ENCODE assay signal across 16 cellular contexts in genomic region chr21:45875416-45875760, GRCh38.
A peak's percentile ranks its signal among the peaks of the same experiment; 100 is the strongest.
DNase-seq lines count a peak whose midpoint lies in the region; TF ChIP-seq lines count a peak whose summit lies in the region.
"Had no signal": no experiment of that assay in that cellular context is flagged by ENCODE, and none has a peak within 500 bp of the region (broad histone marks: within the 10 kb centered on the region; RNA-seq: fewer than 3 reads in every experiment).

No MANE protein-coding gene starts in this region.

- no peaks in the 10 kb centered on the region for H3K79me2 ChIP-seq in fibroblast of lung (ENCODE audit: control insufficient read depth, insufficient read depth, low read length)
- no peaks in the 10 kb centered on the region for H3K79me2 ChIP-seq in osteoblast (ENCODE audit: insufficient read depth, low read length)

- peak overlapping the region; percentile 92 for H3K27ac ChIP-seq in RWPE1
- peak overlapping the region; percentile 93 for H3K27ac ChIP-seq in fibroblast of lung (ENCODE audit: insufficient read depth, low read length)
- peak overlapping the region; percentile 71 for H3K27ac ChIP-seq in osteoblast (ENCODE audit: low read depth, low read length)
- H3K27ac ChIP-seq: left ventricle myocardium inferior, tibial artery had no signal

- peak overlapping the region; percentile 50 for H3K9ac ChIP-seq in fibroblast of lung (ENCODE audit: insufficient read depth, low read length)

- no peak overlapping the region for H3K4me2 ChIP-seq in fibroblast of lung (ENCODE audit: extremely low read depth, insufficient read depth, low read length)
- H3K4me2 ChIP-seq in osteoblast (ENCODE audit: insufficient read depth, low read length), result peak overlapping the region; percentile 81

- H3K4me1 ChIP-seq in BE2C (peaks cover 37% of the 10 kb centered on the region), fibroblast of lung (ENCODE audit: control insufficient read depth, extremely low read depth, insufficient read depth, low read length) (peaks cover 6% of the 10 kb centered on the region), osteoblast (ENCODE audit: insufficient read depth, low read length) (peaks cover 27% of the 10 kb centered on the region)

- peaks cover 3% of the 10 kb centered on the region; the same call in 1 of the 2 replicates for H3K36me3 ChIP-seq in BE2C
- H3K36me3 ChIP-seq in fibroblast of lung (ENCODE audit: control insufficient read depth, insufficient read depth, low read length), result no peaks in the 10 kb centered on the region
- H3K36me3 ChIP-seq in osteoblast (ENCODE audit: insufficient read depth, low read length), result no peaks in the 10 kb centered on the region
- H3K36me3 ChIP-seq in MG63, result no peaks in the 10 kb centered on the region
- H3K36me3 ChIP-seq: left ventricle myocardium inferior, tibial artery had no signal

- POLR2A ChIA-PET in RWPE1 (lab: Yijun Ruan, JAX; ENCODE audit: low non-redundant PET), result no interaction called here

- peak; percentile 21 for DNase-seq in BE2C
- DNase-seq in RWPE1 (ENCODE audit: low spot score), result no peak
- DNase-seq in fibroblast of lung (ENCODE audit: low read depth in 2 of 2), result no peak
- no peak for DNase-seq in osteoblast (ENCODE audit: insufficient read length, low spot score, missing footprints)
- no peak for DNase-seq in DMS153 treated with DMSO at 0.1 percent for 48 hours (lab: John Stamatoyannopoulos, UW; ENCODE audit: unreplicated experiment)
- DNase-seq in NCI-H2196 treated with DMSO at 0.1 percent for 48 hours (lab: John Stamatoyannopoulos, UW; ENCODE audit: unreplicated experiment), result no peak
- DNase-seq in MG63, result no peak
- DNase-seq in cerebellar cortex (ENCODE audit: low spot score), result no peak
- DNase-seq: cortex of kidney, DMS 273 treated with DMSO at 0.1 percent for 48 hours, left ventricle myocardium inferior, NCI-H1436 treated with DMSO at 0.1 percent for 48 hours, NCI-H2171 treated with DMSO at 0.1 percent for 48 hours, NCI-H748 treated with DMSO at 0.1 percent for 48 hours, nucleus accumbens had no signal

- H3K9me3 ChIP-seq in BE2C, result no peaks in the 10 kb centered on the region
- no peaks in the 10 kb centered on the region for H3K9me3 ChIP-seq in fibroblast of lung (ENCODE audit: control insufficient read depth, insufficient read depth, low read depth, low read length)
- H3K9me3 ChIP-seq in osteoblast (ENCODE audit: low read depth, low read length), result no peaks in the 10 kb centered on the region
- H3K9me3 ChIP-seq in MG63, result no peaks in the 10 kb centered on the region
- H3K9me3 ChIP-seq: left ventricle myocardium inferior, tibial artery had no signal

- H3K27me3 ChIP-seq in BE2C (no peaks in the 10 kb centered on the region), fibroblast of lung (ENCODE audit: control insufficient read depth, insufficient read depth, low read length) (peaks cover 3% of the 10 kb centered on the region), osteoblast (ENCODE audit: insufficient read depth, low read length) (peaks cover 3% of the 10 kb centered on the region), MG63 (no peaks in the 10 kb centered on the region)

- peak overlapping the region; percentile 37 for H3K4me3 ChIP-seq in BE2C (ENCODE audit: low read depth, low read length)
- no peak overlapping the region for H3K4me3 ChIP-seq in fibroblast of lung (replicated peaks in 1 of 4; ENCODE audit: control extremely low read depth in 1 of 4, insufficient read depth in 1 of 4, low read depth in 3 of 4, low read length in 4 of 4)
- peak overlapping the region; percentile 68 for H3K4me3 ChIP-seq in osteoblast (ENCODE audit: insufficient read depth, low read length)
- H3K4me3 ChIP-seq in MG63, result no peak overlapping the region
- H3K4me3 ChIP-seq: left ventricle myocardium inferior, tibial artery had no signal

- H2AFZ ChIP-seq in fibroblast of lung (ENCODE audit: low read length), result no peak overlapping the region
- no peak overlapping the region for H2AFZ ChIP-seq in osteoblast (ENCODE audit: low read length)

- no peak for TF ChIP-seq CTCF in BE2C (IDR thresholded peaks at IDR 0.05; ENCODE audit: low read depth, low read length)
- TF ChIP-seq CTCF in RWPE1 (conservative IDR thresholded peaks at IDR 0.05; ENCODE audit: low read depth), result no peak
- TF ChIP-seq CTCF in fibroblast of lung (conservative IDR thresholded peaks at IDR 0.05 in 1 of 2, IDR thresholded peaks at IDR 0.05 in 1 of 2; ENCODE audit: low read depth in 1 of 2, low read length in 2 of 2), result no peak
- no peak for TF ChIP-seq CTCF in osteoblast (IDR thresholded peaks at IDR 0.05; ENCODE audit: extremely low read depth, low read depth, low read length)

- CTCF ChIA-PET in RWPE1 (lab: Yijun Ruan, JAX), result no interaction called here

- H4K20me1 ChIP-seq in fibroblast of lung (ENCODE audit: control insufficient read depth, extremely low read depth, insufficient read depth, low read length) (no peaks in the 10 kb centered on the region), osteoblast (ENCODE audit: insufficient read depth, low read length) (no peaks in the 10 kb centered on the region)

Comparison
In these comparisons a context has a peak if more than half of its experiments do, and no peak if none do; other contexts are left out.
1. H3K4me3 ChIP-seq: peak in BE2C (single experiment) and osteoblast (single experiment); none in fibroblast of lung (0 of 4) and MG63 (single experiment).
2. Peak in every context shown above with its lines, with median percentiles within 50 percentile points of each other: H3K27ac ChIP-seq.